ENCODE assay signal across 1 cellular context in genomic region chrX:30887288-30887687, GRCh38.
TF ChIP-seq lines count a peak whose summit lies in the region.

No MANE protein-coding gene starts in this region.

TF ChIP-seq in GM12878, 131 proteins besides CTCF, POLR2A, EP300 and RAD21:
- no peak for TF ChIP-seq WRNIP1 (IDR thresholded peaks at IDR 0.05; ENCODE audit: borderline replicate concordance, low read depth, low read length)
- TF ChIP-seq MYC (IDR thresholded peaks at IDR 0.05; ENCODE audit: insufficient read depth, insufficient read length, insufficient replicate concordance, low read length, severe bottlenecking): no peak
- TF ChIP-seq BMI1 (IDR thresholded peaks at IDR 0.05; ENCODE audit: borderline replicate concordance): no peak
- TF ChIP-seq KAT2A (conservative IDR thresholded peaks at IDR 0.05; ENCODE audit: control insufficient read depth, low read depth, low read length): no peak
- no peak for TF ChIP-seq E4F1 (IDR thresholded peaks at IDR 0.05; ENCODE audit: borderline replicate concordance, partially characterized antibody)
- no peak for TF ChIP-seq CBX3 (IDR thresholded peaks at IDR 0.05; ENCODE audit: borderline replicate concordance, low read depth)
- TF ChIP-seq ATF7 (IDR thresholded peaks at IDR 0.05; ENCODE audit: low read depth): no peak
- TF ChIP-seq SPI1 (IDR thresholded peaks at IDR 0.05; ENCODE audit: borderline replicate concordance, insufficient read depth, low read depth, low read length): no peak
- TF ChIP-seq CUX1 (IDR thresholded peaks at IDR 0.05; ENCODE audit: insufficient replicate concordance, low read depth, low read length): no peak
- TF ChIP-seq SMC3 (IDR thresholded peaks at IDR 0.05; ENCODE audit: borderline replicate concordance, low read length): no peak
- no peak for TF ChIP-seq ELK1 (IDR thresholded peaks at IDR 0.05; ENCODE audit: low read depth, low read length)
- no peak for TF ChIP-seq CREM (IDR thresholded peaks at IDR 0.05; ENCODE audit: low read depth)
- no peak for TF ChIP-seq ZNF384 (IDR thresholded peaks at IDR 0.05; ENCODE audit: borderline replicate concordance, low read depth, low read length)
- no peak for TF ChIP-seq RAD51 (IDR thresholded peaks at IDR 0.05)
- no peak for TF ChIP-seq MTA2 (IDR thresholded peaks at IDR 0.05; ENCODE audit: low read depth)
- TF ChIP-seq FOXK2 (IDR thresholded peaks at IDR 0.05): no peak
- TF ChIP-seq SUZ12 (IDR thresholded peaks at IDR 0.05; ENCODE audit: unreplicated experiment): no peak
- TF ChIP-seq USF1 (IDR thresholded peaks at IDR 0.05; ENCODE audit: borderline replicate concordance, extremely low read length, insufficient read depth, low read depth, low read length): no peak
- no peak for TF ChIP-seq CHD4 (IDR thresholded peaks at IDR 0.05)
- no peak for TF ChIP-seq PRDM15 (CRISPR knock-in tag; IDR thresholded peaks at IDR 0.05)
